ENCODE assay signal across 1 cellular context in genomic region chr11:75323609-75324008, GRCh38.
TF ChIP-seq lines count a peak whose summit lies in the region.

No MANE protein-coding gene starts in this region.

TF ChIP-seq in HepG2, 621 proteins besides CTCF, POLR2A, EP300 and RAD21 (continued from another document and continues in another):
- TF ChIP-seq, protein P1, sequence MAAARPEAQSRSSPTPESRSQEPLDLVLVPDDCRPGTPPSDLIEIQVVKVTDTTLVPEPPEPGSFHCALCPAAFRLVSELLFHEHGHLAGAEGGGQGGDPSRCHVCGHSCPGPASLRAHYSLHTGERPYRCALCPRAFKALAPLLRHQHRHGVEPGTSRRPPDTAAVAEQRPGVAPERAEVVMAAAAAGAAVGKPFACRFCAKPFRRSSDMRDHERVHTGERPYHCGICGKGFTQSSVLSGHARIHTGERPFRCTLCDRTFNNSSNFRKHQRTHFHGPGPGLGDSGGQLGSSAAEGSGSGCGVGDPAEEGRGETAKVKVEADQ (CRISPR knock-in tag; IDR thresholded peaks at IDR 0.05; ENCODE audit: borderline replicate concordance) = no peak
- TF ChIP-seq, protein P2, sequence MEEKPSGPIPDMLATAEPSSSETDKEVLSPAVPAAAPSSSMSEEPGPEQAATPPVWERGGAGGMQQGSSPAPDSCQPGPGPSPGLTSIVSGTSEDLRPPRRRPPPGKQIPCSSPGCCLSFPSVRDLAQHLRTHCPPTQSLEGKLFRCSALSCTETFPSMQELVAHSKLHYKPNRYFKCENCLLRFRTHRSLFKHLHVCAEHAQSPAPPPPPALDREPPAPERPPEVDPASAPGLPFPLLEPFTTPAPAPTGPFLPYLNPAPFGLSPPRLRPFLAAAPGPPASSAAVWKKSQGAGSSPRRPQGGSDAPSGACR (CRISPR knock-in tag; IDR thresholded peaks at IDR 0.05) = no peak
- TF ChIP-seq HNF4G (IDR thresholded peaks at IDR 0.05; ENCODE audit: borderline replicate concordance, low read depth, low read length) (no peak), HNF4G (CRISPR knock-in tag; IDR thresholded peaks at IDR 0.05; ENCODE audit: borderline replicate concordance, low read depth) (no peak), ZSCAN31 (CRISPR knock-in tag; IDR thresholded peaks at IDR 0.05; ENCODE audit: low read depth) (no peak), KLF16 (CRISPR knock-in tag; IDR thresholded peaks at IDR 0.05) (no peak), MED1 (CRISPR knock-in tag; IDR thresholded peaks at IDR 0.05) (no peak), FOXJ3 (CRISPR knock-in tag; IDR thresholded peaks at IDR 0.05; ENCODE audit: borderline replicate concordance) (peak; percentile 46; the same call in 1 of the 2 replicates), ETV5 (CRISPR knock-in tag; IDR thresholded peaks at IDR 0.05; ENCODE audit: borderline replicate concordance) (peak; percentile 87; the same call in 1 of the 2 replicates), CC2D1A (CRISPR knock-in tag; IDR thresholded peaks at IDR 0.05) (no peak), ZNF274 (CRISPR knock-in tag; IDR thresholded peaks at IDR 0.05) (no peak), MXI1 (IDR thresholded peaks at IDR 0.05; ENCODE audit: borderline replicate concordance, low read depth, low read length) (no peak), FLYWCH1 (CRISPR knock-in tag; IDR thresholded peaks at IDR 0.05) (no peak), ISL2 (CRISPR knock-in tag; IDR thresholded peaks at IDR 0.05) (no peak), TAF15 (IDR thresholded peaks at IDR 0.05; ENCODE audit: low read depth, low read length, poor library complexity, severe bottlenecking) (no peak), SMAD3 (CRISPR knock-in tag; IDR thresholded peaks at IDR 0.05) (0 out of 2 replicates have a peak, but pooled peaks have one; percentile 22), ZNF547 (CRISPR knock-in tag; IDR thresholded peaks at IDR 0.05) (no peak), ZNF230 (CRISPR knock-in tag; IDR thresholded peaks at IDR 0.05) (no peak), ZNF614 (CRISPR knock-in tag; IDR thresholded peaks at IDR 0.05; ENCODE audit: borderline replicate concordance) (no peak), HDAC6 (IDR thresholded peaks at IDR 0.05; ENCODE audit: low read depth, low read length) (no peak), ZNF781 (CRISPR knock-in tag; IDR thresholded peaks at IDR 0.05; ENCODE audit: borderline replicate concordance, not compliant biosample characterization) (no peak), ZNF740 (CRISPR knock-in tag; IDR thresholded peaks at IDR 0.05) (no peak), GABPA (IDR thresholded peaks at IDR 0.05; ENCODE audit: low read depth, low read length) (peak; percentile 46), GABPA (CRISPR knock-in tag; IDR thresholded peaks at IDR 0.05; ENCODE audit: low read depth) (peak; percentile 86), SRSF1 (optimal IDR thresholded peaks at IDR 0.05; ENCODE audit: low read depth, low read length) (no peak), IKZF1 (IDR thresholded peaks at IDR 0.05) (no peak), ZNF629 (CRISPR knock-in tag; conservative IDR thresholded peaks at IDR 0.05) (no peak), ZNF883 (CRISPR knock-in tag; IDR thresholded peaks at IDR 0.05; ENCODE audit: not compliant biosample characterization) (no peak), FOXO1 (CRISPR knock-in tag; IDR thresholded peaks at IDR 0.05) (no peak), PITX1 (CRISPR knock-in tag; IDR thresholded peaks at IDR 0.05) (no peak), SYNCRIP (IDR thresholded peaks at IDR 0.05; ENCODE audit: insufficient read depth, low read depth, low read length) (no peak), HES4 (CRISPR knock-in tag; IDR thresholded peaks at IDR 0.05; ENCODE audit: borderline replicate concordance) (no peak), MYC (CRISPR knock-in tag; IDR thresholded peaks at IDR 0.05; ENCODE audit: borderline replicate concordance) (no peak), ZNF687 (CRISPR knock-in tag; IDR thresholded peaks at IDR 0.05) (no peak; the same call in 1 of the 2 replicates), ZNF746 (CRISPR knock-in tag; IDR thresholded peaks at IDR 0.05) (no peak), JUND (CRISPR knock-in tag; IDR thresholded peaks at IDR 0.05) (no peak), SRSF9 (IDR thresholded peaks at IDR 0.05; ENCODE audit: borderline replicate concordance, insufficient read depth, low read depth, low read length, poor library complexity, severe bottlenecking) (no peak), ZNF468 (CRISPR knock-in tag; IDR thresholded peaks at IDR 0.05) (no peak), ZSCAN21 (CRISPR knock-in tag; IDR thresholded peaks at IDR 0.05; ENCODE audit: borderline replicate concordance) (no peak), CEBPB (IDR thresholded peaks at IDR 0.05; ENCODE audit: borderline replicate concordance, low read depth, low read length) (no peak), ZNF460 (CRISPR knock-in tag; IDR thresholded peaks at IDR 0.05; ENCODE audit: borderline replicate concordance) (no peak), ZZZ3 (CRISPR knock-in tag; IDR thresholded peaks at IDR 0.05; ENCODE audit: borderline replicate concordance) (no peak), ZNF138 (CRISPR knock-in tag; IDR thresholded peaks at IDR 0.05; ENCODE audit: low read depth) (no peak), SIN3A (IDR thresholded peaks at IDR 0.05; ENCODE audit: borderline replicate concordance, low read depth, low read length) (no peak), ZNF256 (CRISPR knock-in tag; conservative IDR thresholded peaks at IDR 0.05) (no peak), ZNF749 (CRISPR knock-in tag; IDR thresholded peaks at IDR 0.05; ENCODE audit: borderline replicate concordance) (no peak), ZNF367 (CRISPR knock-in tag; IDR thresholded peaks at IDR 0.05; ENCODE audit: borderline replicate concordance) (no peak), SNAPC2 (CRISPR knock-in tag; IDR thresholded peaks at IDR 0.05) (no peak), ZNF431 (CRISPR knock-in tag; IDR thresholded peaks at IDR 0.05; ENCODE audit: borderline replicate concordance, low read depth) (no peak), EEA1 (CRISPR knock-in tag; IDR thresholded peaks at IDR 0.05; ENCODE audit: borderline replicate concordance) (no peak), ZNF232 (CRISPR knock-in tag; IDR thresholded peaks at IDR 0.05; ENCODE audit: borderline replicate concordance) (no peak), SMARCC2 (IDR thresholded peaks at IDR 0.05) (no peak), SP4 (CRISPR knock-in tag; IDR thresholded peaks at IDR 0.05) (no peak), THRA (CRISPR knock-in tag; IDR thresholded peaks at IDR 0.05; ENCODE audit: borderline replicate concordance) (no peak), POLR2G (IDR thresholded peaks at IDR 0.05; ENCODE audit: low read depth, low read length) (no peak), RFXANK (CRISPR knock-in tag; IDR thresholded peaks at IDR 0.05) (no peak), TARDBP (CRISPR knock-in tag; IDR thresholded peaks at IDR 0.05) (no peak), ZNF501 (CRISPR knock-in tag; IDR thresholded peaks at IDR 0.05) (0 out of 2 replicates have a peak, but pooled peaks have one; percentile 33)
- TF ChIP-seq, protein P3, sequence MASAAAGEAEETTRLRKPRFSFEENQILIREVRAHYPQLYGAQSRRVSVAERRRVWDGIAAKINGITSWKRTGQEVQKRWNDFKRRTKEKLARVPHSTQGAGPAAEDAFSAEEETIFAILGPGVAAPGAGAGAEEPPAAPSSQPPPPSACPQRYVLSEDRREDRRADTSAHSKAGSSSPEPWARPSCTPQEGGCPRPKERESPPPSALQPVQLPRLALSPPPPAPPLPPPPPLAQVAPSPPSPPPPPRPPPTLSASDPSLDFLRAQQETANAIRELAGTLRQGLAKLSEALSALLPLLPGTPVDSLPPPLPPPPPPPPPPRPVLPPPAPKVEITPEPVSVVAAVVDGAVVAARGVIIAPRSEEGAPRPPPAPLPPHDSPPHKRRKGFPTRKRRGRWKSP (CRISPR knock-in tag; IDR thresholded peaks at IDR 0.05) = no peak
- TF ChIP-seq, protein P4, sequence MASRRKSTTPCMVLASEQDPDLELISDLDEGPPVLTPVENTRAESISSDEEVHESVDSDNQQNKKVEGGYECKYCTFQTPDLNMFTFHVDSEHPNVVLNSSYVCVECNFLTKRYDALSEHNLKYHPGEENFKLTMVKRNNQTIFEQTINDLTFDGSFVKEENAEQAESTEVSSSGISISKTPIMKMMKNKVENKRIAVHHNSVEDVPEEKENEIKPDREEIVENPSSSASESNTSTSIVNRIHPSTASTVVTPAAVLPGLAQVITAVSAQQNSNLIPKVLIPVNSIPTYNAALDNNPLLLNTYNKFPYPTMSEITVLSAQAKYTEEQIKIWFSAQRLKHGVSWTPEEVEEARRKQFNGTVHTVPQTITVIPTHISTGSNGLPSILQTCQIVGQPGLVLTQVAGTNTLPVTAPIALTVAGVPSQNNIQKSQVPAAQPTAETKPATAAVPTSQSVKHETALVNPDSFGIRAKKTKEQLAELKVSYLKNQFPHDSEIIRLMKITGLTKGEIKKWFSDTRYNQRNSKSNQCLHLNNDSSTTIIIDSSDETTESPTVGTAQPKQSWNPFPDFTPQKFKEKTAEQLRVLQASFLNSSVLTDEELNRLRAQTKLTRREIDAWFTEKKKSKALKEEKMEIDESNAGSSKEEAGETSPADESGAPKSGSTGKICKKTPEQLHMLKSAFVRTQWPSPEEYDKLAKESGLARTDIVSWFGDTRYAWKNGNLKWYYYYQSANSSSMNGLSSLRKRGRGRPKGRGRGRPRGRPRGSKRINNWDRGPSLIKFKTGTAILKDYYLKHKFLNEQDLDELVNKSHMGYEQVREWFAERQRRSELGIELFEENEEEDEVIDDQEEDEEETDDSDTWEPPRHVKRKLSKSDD (CRISPR knock-in tag; IDR thresholded peaks at IDR 0.05; ENCODE audit: low read depth) = no peak
- TF ChIP-seq, protein P5, sequence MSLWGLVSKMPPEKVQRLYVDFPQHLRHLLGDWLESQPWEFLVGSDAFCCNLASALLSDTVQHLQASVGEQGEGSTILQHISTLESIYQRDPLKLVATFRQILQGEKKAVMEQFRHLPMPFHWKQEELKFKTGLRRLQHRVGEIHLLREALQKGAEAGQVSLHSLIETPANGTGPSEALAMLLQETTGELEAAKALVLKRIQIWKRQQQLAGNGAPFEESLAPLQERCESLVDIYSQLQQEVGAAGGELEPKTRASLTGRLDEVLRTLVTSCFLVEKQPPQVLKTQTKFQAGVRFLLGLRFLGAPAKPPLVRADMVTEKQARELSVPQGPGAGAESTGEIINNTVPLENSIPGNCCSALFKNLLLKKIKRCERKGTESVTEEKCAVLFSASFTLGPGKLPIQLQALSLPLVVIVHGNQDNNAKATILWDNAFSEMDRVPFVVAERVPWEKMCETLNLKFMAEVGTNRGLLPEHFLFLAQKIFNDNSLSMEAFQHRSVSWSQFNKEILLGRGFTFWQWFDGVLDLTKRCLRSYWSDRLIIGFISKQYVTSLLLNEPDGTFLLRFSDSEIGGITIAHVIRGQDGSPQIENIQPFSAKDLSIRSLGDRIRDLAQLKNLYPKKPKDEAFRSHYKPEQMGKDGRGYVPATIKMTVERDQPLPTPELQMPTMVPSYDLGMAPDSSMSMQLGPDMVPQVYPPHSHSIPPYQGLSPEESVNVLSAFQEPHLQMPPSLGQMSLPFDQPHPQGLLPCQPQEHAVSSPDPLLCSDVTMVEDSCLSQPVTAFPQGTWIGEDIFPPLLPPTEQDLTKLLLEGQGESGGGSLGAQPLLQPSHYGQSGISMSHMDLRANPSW (CRISPR knock-in tag; IDR thresholded peaks at IDR 0.05; ENCODE audit: borderline replicate concordance) = no peak
